17 cellular contexts compared by ENCODE assay signal in genomic region chr5:109394806-109395205, GRCh38.
"Had no signal": no experiment of that assay in that cellular context is flagged by ENCODE, and none has a peak within 500 bp of the region (broad histone marks: within the 10 kb centered on the region; RNA-seq: fewer than 3 reads in every experiment).

No MANE protein-coding gene starts in this region.

- DNase-seq: activated CD4-positive, alpha-beta memory T cell treated with anti-CD3 and anti-CD28 coated beads, Interleukin-2, amount 10 ng/mL, durations not matched to agents 7 days and 5 days; activated effector memory CD4-positive, alpha-beta T cell treated with Interleukin-2 at 50 U/mL for 16 hours; activated naive CD4-positive, alpha-beta T cell treated with anti-CD3 and anti-CD28 coated beads, Interleukin-2, amount 50 U/mL, for 16 hours; activated T-cell treated with anti-CD3 and anti-CD28 coated beads, Interleukin-2, amount 50 U/mL, for 4 hours; body of pancreas; effector CD4-positive, alpha-beta T cell; esophagus squamous epithelium; hippocampal formation; kidney; left ventricle myocardium inferior; pancreas; stimulated activated CD4-positive, alpha-beta T cell treated with anti-CD3 and anti-CD28 coated beads, Interleukin-12 subunit alpha, Interleukin-12 subunit beta, amount 100 ng/mL, for 4 hours; stimulated activated CD4-positive, alpha-beta T cell treated with anti-CD3 and anti-CD28 coated beads, Interleukin-2, amount 100 ng/mL, for 24 hours; stomach; testis had no signal

- H3K4me3 ChIP-seq: body of pancreas, coronary artery, esophagus squamous epithelium, left ventricle myocardium inferior, pancreas, stomach, testis had no signal

- H3K9me3 ChIP-seq: body of pancreas, esophagus squamous epithelium, left ventricle myocardium inferior, pancreas, stomach, testis had no signal

- ATAC-seq: activated CD4-positive, CD25-positive, alpha-beta regulatory T cell treated with anti-CD3 and anti-CD28 coated beads, Interleukin-2, amount 50 U/mL, for 24 hours; activated T-cell treated with anti-CD3 and anti-CD28 coated beads, Interleukin-2, amount 50 U/mL, for 4 hours; body of pancreas; pancreas had no signal

- H3K27ac ChIP-seq: body of pancreas, coronary artery, left ventricle myocardium inferior, pancreas, testis had no signal

- H3K27me3 ChIP-seq: body of pancreas, esophagus squamous epithelium, pancreas, stomach, testis had no signal

- H3K36me3 ChIP-seq: esophagus squamous epithelium, left ventricle myocardium inferior, pancreas, stomach had no signal
